ENCODE assay signal across 10 cellular contexts in genomic region chr3:71111784-71112440, GRCh38.
DNase-seq lines count a peak whose midpoint lies in the region; ATAC-seq and TF ChIP-seq lines count a peak whose summit lies in the region.
"Had no signal": no experiment of that assay in that cellular context is flagged by ENCODE, and none has a peak within 500 bp of the region (broad histone marks: within the 10 kb centered on the region; RNA-seq: fewer than 3 reads in every experiment).

No MANE protein-coding gene starts in this region.

- H3K14ac ChIP-seq in neuronal stem cell (ENCODE audit: low read length), result no peak overlapping the region

- no peak overlapping the region for H4K91ac ChIP-seq in neuronal stem cell (ENCODE audit: low read depth, low read length, poor library complexity)

- peak overlapping the region; percentile 55 to 61 for H3K27ac ChIP-seq in thoracic aorta
- no peak overlapping the region for H3K27ac ChIP-seq in neuronal stem cell (replicated peaks; ENCODE audit: low read length)

- H3K4me1 ChIP-seq in thoracic aorta (ENCODE audit: control insufficient read depth in 1 of 2, low read depth in 2 of 2) (peaks cover 25 to 92% of the 10 kb centered on the region in 2 donors), neuronal stem cell (ENCODE audit: control insufficient read depth in 2 of 2, insufficient read depth in 1 of 2, low read depth in 1 of 2, low read length in 2 of 2) (peaks cover 1 to 24% of the 10 kb centered on the region in 2 donors)

- ATAC-seq in thoracic aorta (ENCODE audit: insufficient number of reproducible peaks, low FRiP score, low read depth) (no peak), GM18867 (IDR thresholded peaks at IDR 0.05; ENCODE audit: unreplicated experiment) (no peak), HG02642 (IDR thresholded peaks at IDR 0.05; ENCODE audit: poor library complexity, unreplicated experiment) (no peak)

- H3K4me1 Mint-ChIP-seq in activated naive CD4-positive, alpha-beta T cell treated with anti-CD3 and anti-CD28 coated beads for 36 hours (ENCODE audit: low read depth), result peaks cover 90% of the 10 kb centered on the region

- CTCF ChIA-PET in activated naive CD4-positive, alpha-beta T cell treated with anti-CD3 and anti-CD28 coated beads for 36 hours (lab: Charles Lee), result no interaction called here

- no peak overlapping the region for H3K4ac ChIP-seq in neuronal stem cell (ENCODE audit: low read length)

- H3K9ac ChIP-seq in neuronal stem cell (ENCODE audit: low read depth, low read length, poor library complexity), result no peak overlapping the region
- H3K9ac ChIP-seq: BLaER1 treated with 17β-estradiol and CSF1 and Interleukin-3, amounts not matched to agents 10 nM and 100 nM had no signal

- peak overlapping the region; percentile 68 for H3K27ac Mint-ChIP-seq in activated naive CD4-positive, alpha-beta T cell treated with anti-CD3 and anti-CD28 coated beads for 36 hours

- peaks cover 30% of the 10 kb centered on the region for H3K36me3 Mint-ChIP-seq in activated naive CD4-positive, alpha-beta T cell treated with anti-CD3 and anti-CD28 coated beads for 36 hours (ENCODE audit: low read depth)

- no peak overlapping the region for H2AK5ac ChIP-seq in neuronal stem cell (ENCODE audit: low read depth, low read length)

- H3K4me3 Mint-ChIP-seq in activated naive CD4-positive, alpha-beta T cell treated with anti-CD3 and anti-CD28 coated beads for 36 hours, result no peak overlapping the region

- H3K27me3 Mint-ChIP-seq in activated naive CD4-positive, alpha-beta T cell treated with anti-CD3 and anti-CD28 coated beads for 36 hours (ENCODE audit: low read depth), result no peaks in the 10 kb centered on the region

- no peak overlapping the region for H2BK12ac ChIP-seq in neuronal stem cell (ENCODE audit: low read length)

- H4K8ac ChIP-seq in neuronal stem cell (ENCODE audit: low read depth, low read length), result no peak overlapping the region

- no peaks in the 10 kb centered on the region for H3K79me1 ChIP-seq in neuronal stem cell (ENCODE audit: low read depth, low read length)

- H2AFZ ChIP-seq in neuronal stem cell (ENCODE audit: low read length), result no peak overlapping the region

- intact Hi-C loops in activated naive CD4-positive, alpha-beta T cell treated with anti-CD3 and anti-CD28 coated beads for 36 hours (cut with micrococcal nuclease), result loop anchor here (1.0 kb wide), 1 partner anchor 25 kb away; no protein-coding TSS in a partner anchor

- H2BK5ac ChIP-seq in neuronal stem cell (ENCODE audit: low read length), result no peak overlapping the region

- H3K23ac ChIP-seq in neuronal stem cell (ENCODE audit: low read depth, low read length, poor library complexity), result no peak overlapping the region

- DNase-seq in activated naive CD4-positive, alpha-beta T cell treated with anti-CD3 and anti-CD28 coated beads for 36 hours, result peak; percentile 76
- no peak for DNase-seq in activated naive CD4-positive, alpha-beta T cell treated with anti-CD3 and anti-CD28 coated beads, Interleukin-2, amount 50 U/mL, for 16 hours
- DNase-seq in glomerular visceral epithelial cell (ENCODE audit: extremely low spot score), result peak; percentile 67
- DNase-seq in thoracic aorta (ENCODE audit: low spot score), result no peak
- no peak for DNase-seq in neuronal stem cell (ENCODE audit: low spot score)
- DNase-seq: activated CD4-positive, CD25-positive, alpha-beta regulatory T cell had no signal

- no peaks in the 10 kb centered on the region for H3K9me3 ChIP-seq in thoracic aorta
- H3K9me3 ChIP-seq in neuronal stem cell (replicated peaks in 1 of 2; ENCODE audit: control insufficient read depth in 2 of 2, insufficient read depth in 1 of 2, low read depth in 1 of 2, low read length in 2 of 2), result no peaks in the 10 kb centered on the region
- H3K9me3 ChIP-seq: BLaER1 treated with 17β-estradiol and CSF1 and Interleukin-3, amounts not matched to agents 10 nM and 100 nM had no signal

- H3K9me3 Mint-ChIP-seq in activated naive CD4-positive, alpha-beta T cell treated with anti-CD3 and anti-CD28 coated beads for 36 hours, result no peaks in the 10 kb centered on the region

- no peak overlapping the region for H3K4me2 ChIP-seq in neuronal stem cell (ENCODE audit: insufficient read depth, low read length, poor library complexity, severe bottlenecking)

- H3K36me3 ChIP-seq in thoracic aorta (peaks cover 7% of the 10 kb centered on the region), neuronal stem cell (replicated peaks in 1 of 2; ENCODE audit: control insufficient read depth in 2 of 2, insufficient read depth in 2 of 2, low read length in 2 of 2) (peaks cover 2 to 10% of the 10 kb centered on the region in 2 donors)

- H3K4me3 ChIP-seq in WI38 (ENCODE audit: low read depth, low read length) (peak overlapping the region; percentile 30), thoracic aorta (no peak overlapping the region), neuronal stem cell (ENCODE audit: low read length in 2 of 2) (no peak overlapping the region)
- H3K4me3 ChIP-seq: BLaER1 treated with 17β-estradiol and CSF1 and Interleukin-3, amounts not matched to agents 10 nM and 100 nM had no signal

- H3K18ac ChIP-seq in neuronal stem cell (ENCODE audit: low read length), result no peak overlapping the region

- H3K27me3 ChIP-seq in thoracic aorta (replicated peaks; ENCODE audit: insufficient read depth) (no peaks in the 10 kb centered on the region), neuronal stem cell (ENCODE audit: control insufficient read depth in 3 of 3, insufficient read depth in 3 of 3, low read depth in 1 of 3, low read length in 3 of 3) (no peaks in the 10 kb centered on the region)
- H3K27me3 ChIP-seq: BLaER1 treated with 17β-estradiol and CSF1 and Interleukin-3, amounts not matched to agents 10 nM and 100 nM had no signal

- TF ChIP-seq CTCF in WI38 (IDR thresholded peaks at IDR 0.05; ENCODE audit: low read depth, low read length) (no peak), thoracic aorta (IDR thresholded peaks at IDR 0.05) (no peak)

- H2BK15ac ChIP-seq in neuronal stem cell (ENCODE audit: low read length), result no peak overlapping the region

- H2BK120ac ChIP-seq in neuronal stem cell (ENCODE audit: low read depth, low read length), result no peak overlapping the region

- no CpG with 5 or more reads among the region's 6 CpGs for WGBS in neuronal stem cell (ENCODE audit: extremely low coverage in 2 of 2, insufficient read length in 2 of 2, insufficient replicate concordance in 1 of 2), 2 donors

Comparison
In these comparisons a context has a peak if more than half of its experiments do, and no peak if none do; other contexts are left out.
1. DNase-seq: peak in activated naive CD4-positive, alpha-beta T cell treated with anti-CD3 and anti-CD28 coated beads for 36 hours (single experiment) and glomerular visceral epithelial cell (single experiment); none in activated naive CD4-positive, alpha-beta T cell treated with anti-CD3 and anti-CD28 coated beads, Interleukin-2, amount 50 U/mL, for 16 hours (single experiment), thoracic aorta (single experiment) and neuronal stem cell (single experiment).